Comparison of ENCODE assay signal across 1 cellular context in the genomic region with DNA sequence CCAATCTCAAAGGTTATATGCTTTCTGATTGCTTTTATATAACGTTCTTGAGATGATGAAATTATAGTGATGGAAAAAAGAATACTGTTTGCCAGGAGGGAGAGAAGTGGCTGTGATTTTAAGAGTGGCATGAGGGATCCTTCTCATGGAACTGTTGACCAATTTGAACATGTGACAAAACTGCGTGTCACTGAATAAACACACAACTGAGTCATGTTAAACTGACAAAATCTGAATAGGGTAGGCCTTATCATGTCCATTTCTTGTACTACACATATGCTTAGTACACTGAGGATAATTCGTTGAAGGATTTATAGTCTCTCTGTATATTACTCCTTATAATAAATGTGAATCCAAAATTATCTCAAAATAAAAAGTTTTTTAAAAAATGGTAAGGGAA.
TF ChIP-seq lines count a peak whose summit lies in the region.

No MANE protein-coding gene starts in this region.

TF ChIP-seq in IMR-90, 13 proteins besides CTCF, POLR2A, EP300 and RAD21:
- TF ChIP-seq, protein P1, sequence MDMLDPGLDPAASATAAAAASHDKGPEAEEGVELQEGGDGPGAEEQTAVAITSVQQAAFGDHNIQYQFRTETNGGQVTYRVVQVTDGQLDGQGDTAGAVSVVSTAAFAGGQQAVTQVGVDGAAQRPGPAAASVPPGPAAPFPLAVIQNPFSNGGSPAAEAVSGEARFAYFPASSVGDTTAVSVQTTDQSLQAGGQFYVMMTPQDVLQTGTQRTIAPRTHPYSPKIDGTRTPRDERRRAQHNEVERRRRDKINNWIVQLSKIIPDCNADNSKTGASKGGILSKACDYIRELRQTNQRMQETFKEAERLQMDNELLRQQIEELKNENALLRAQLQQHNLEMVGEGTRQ (IDR thresholded peaks at IDR 0.05; ENCODE audit: low read depth, low read length), result peak; percentile 13; the same call in 1 of the 2 replicates
- TF ChIP-seq SMC3 (IDR thresholded peaks at IDR 0.05; ENCODE audit: low read depth, low read length) (no peak), MAFK (IDR thresholded peaks at IDR 0.05; ENCODE audit: low read depth, low read length) (no peak), RFX5 (IDR thresholded peaks at IDR 0.05; ENCODE audit: low read depth, low read length) (no peak)
